ENCODE assay signal across 11 cellular contexts in the genomic region with DNA sequence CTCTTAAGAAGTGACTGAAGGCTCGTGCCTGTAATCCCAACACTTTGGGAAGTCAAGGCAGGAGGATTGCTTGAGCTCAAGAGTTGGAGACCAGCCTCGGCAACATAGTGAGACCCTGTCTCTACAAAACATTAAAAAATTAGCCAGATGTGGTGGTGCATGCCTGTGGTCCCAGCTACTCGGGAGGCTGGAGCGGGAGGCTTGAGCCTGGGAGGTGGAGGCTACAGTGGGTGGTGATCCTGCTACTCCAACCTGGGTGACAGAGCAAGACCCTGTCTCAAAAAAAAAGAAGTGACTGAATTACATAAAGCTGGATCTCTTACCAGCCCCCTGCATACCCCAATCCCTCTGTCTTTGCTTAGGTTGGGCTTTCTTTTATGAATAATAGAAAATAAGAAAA. TPM values are rescaled to one million over a fixed set of nuclear protein-coding genes. Genes with fewer than 3 reads are reported as not detected.
DNase-seq lines count a peak whose midpoint lies in the region; ATAC-seq and TF ChIP-seq lines count a peak whose summit lies in the region.
"Had no signal": no experiment of that assay in that cellular context is flagged by ENCODE, and none has a peak within 500 bp of the region (broad histone marks: within the 10 kb centered on the region; RNA-seq: fewer than 3 reads in every experiment).

No MANE protein-coding gene starts in this region.

- H3K9me3 Mint-ChIP-seq in H9 (no peaks in the 10 kb centered on the region), brain (no peaks in the 10 kb centered on the region)
- no peaks in the 10 kb centered on the region for H3K9me3 Mint-ChIP-seq in activated CD4-positive, alpha-beta T cell treated with anti-CD3 and anti-CD28 coated beads for 36 hours (ENCODE audit: low read depth)

- H2BK15ac ChIP-seq in H9 (ENCODE audit: low read depth, low read length) (no peak overlapping the region), mesendoderm (replicated peaks; ENCODE audit: low read depth) (no peak overlapping the region)

- H3K27me3 Mint-ChIP-seq in H9 (ENCODE audit: low read depth) (no peaks in the 10 kb centered on the region), brain (no peaks in the 10 kb centered on the region)
- H3K27me3 Mint-ChIP-seq in activated CD4-positive, alpha-beta T cell treated with anti-CD3 and anti-CD28 coated beads for 36 hours = peaks cover 25% of the 10 kb centered on the region

- H3K23ac ChIP-seq in H9 (ENCODE audit: insufficient read length, low read depth, low read length) (no peak overlapping the region), mesendoderm (ENCODE audit: low read length) (no peak overlapping the region)

- H4K5ac ChIP-seq in H9 (ENCODE audit: insufficient read length, low read depth, low read length) = no peak overlapping the region
- no peak overlapping the region for H4K5ac ChIP-seq in mesendoderm (ENCODE audit: low read length)

- H3K18ac ChIP-seq in H9 (ENCODE audit: insufficient read length, low read depth, low read length) = no peak overlapping the region
- H3K18ac ChIP-seq in mesendoderm (ENCODE audit: low read length) = peak overlapping the region; percentile 92

- DNase-seq in H9 (no peak), mesendoderm (no peak), prostate gland (ENCODE audit: low spot score) (no peak), DMS 273 (lab: John Stamatoyannopoulos, UW; ENCODE audit: unreplicated experiment) (no peak)
- DNase-seq in activated CD4-positive, alpha-beta T cell treated with anti-CD3 and anti-CD28 coated beads, Interleukin-2, amount 50 U/mL, for 1 hour = no peak
- DNase-seq in activated CD4-positive, alpha-beta T cell treated with anti-CD3 and anti-CD28 coated beads for 36 hours = no peak
- DNase-seq: CD4-positive, alpha-beta memory T cell; GF-D8; NCI-H1417 treated with DMSO at 0.1 percent for 48 hours; SHP77 treated with DMSO at 0.1 percent for 48 hours had no signal

- H2BK120ac ChIP-seq in H9 (ENCODE audit: low read depth, low read length, poor library complexity, severe bottlenecking) = no peak overlapping the region
- H2BK120ac ChIP-seq in mesendoderm (ENCODE audit: low read depth, low read length) = no peak overlapping the region

- H3K4me1 ChIP-seq in H9 (ENCODE audit: insufficient read depth, low read length) (peaks cover 19% of the 10 kb centered on the region), mesendoderm (ENCODE audit: control insufficient read depth, low read depth, low read length) (peaks cover 23% of the 10 kb centered on the region), prostate gland (replicated peaks) (peaks cover 13% of the 10 kb centered on the region)

- H4K8ac ChIP-seq in H9 (replicated peaks; ENCODE audit: insufficient read length, low read depth, low read length) = no peak overlapping the region
- H4K8ac ChIP-seq in mesendoderm (ENCODE audit: low read depth, low read length) = no peak overlapping the region

- intact Hi-C loops in prostate gland (cut with DNase I) = no loop called here
- intact Hi-C loops in activated CD4-positive, alpha-beta T cell treated with anti-CD3 and anti-CD28 coated beads for 36 hours (cut with DNase I, micrococcal nuclease) = no loop called here

- CTCF ChIA-PET in activated CD4-positive, alpha-beta T cell treated with anti-CD3 and anti-CD28 coated beads for 36 hours (lab: Charles Lee) = interaction anchor here (0.6 kb wide), 2 partner anchors 150 to 173 kb away, joined by 3 to 4 read pairs; no protein-coding TSS in a partner anchor

- H3K27ac ChIP-seq in H9 (ENCODE audit: insufficient read length, low read depth, low read length) (no peak overlapping the region), mesendoderm (ENCODE audit: low read depth, low read length) (peak overlapping the region; percentile 97), prostate gland (peak overlapping the region; percentile 78 to 80)

- no peak overlapping the region for H3K4ac ChIP-seq in H9 (ENCODE audit: low read depth, low read length)
- H3K4ac ChIP-seq in mesendoderm (ENCODE audit: low read depth, low read length) = no peak overlapping the region

- H3K79me2 ChIP-seq in H9 (ENCODE audit: insufficient read depth, low read length) (peaks cover 2% of the 10 kb centered on the region; the same call in 1 of the 2 replicates), mesendoderm (ENCODE audit: control insufficient read depth, insufficient read depth, low read length) (peaks cover 4% of the 10 kb centered on the region)

- H3K4me2 ChIP-seq in H9 (ENCODE audit: insufficient read depth, insufficient read length, low read length) (peak overlapping the region; percentile 38), mesendoderm (ENCODE audit: low read length) (no peak overlapping the region)

- no peak overlapping the region for H2BK12ac ChIP-seq in H9 (ENCODE audit: insufficient read length, low read depth, low read length)

- H3K36me3 Mint-ChIP-seq in H9 (ENCODE audit: insufficient read depth in 1 of 3, low read depth in 3 of 3) (peaks cover 3 to 12% (median 4%) of the 10 kb centered on the region in 3 experiments; a peak in 5 of 7 replicates), brain (peaks cover 6% of the 10 kb centered on the region)
- H3K36me3 Mint-ChIP-seq in activated CD4-positive, alpha-beta T cell treated with anti-CD3 and anti-CD28 coated beads for 36 hours (ENCODE audit: low read depth) = no peaks in the 10 kb centered on the region
- H3K36me3 Mint-ChIP-seq: CD4-positive, alpha-beta memory T cell had no signal

- H3K27me3 ChIP-seq in H9 (ENCODE audit: insufficient read depth, low read length) (no peaks in the 10 kb centered on the region), mesendoderm (ENCODE audit: insufficient read depth, low read length, poor library complexity) (no peaks in the 10 kb centered on the region), prostate gland (replicated peaks; ENCODE audit: insufficient read depth) (no peaks in the 10 kb centered on the region)

- H3K14ac ChIP-seq in H9 (ENCODE audit: insufficient read depth, low read length) = no peak overlapping the region

- H3K79me1 ChIP-seq in H9 (ENCODE audit: insufficient read depth, low read depth, low read length, poor library complexity, severe bottlenecking) (peaks cover 10% of the 10 kb centered on the region), mesendoderm (ENCODE audit: low read length) (peaks cover 6% of the 10 kb centered on the region)

- peak overlapping the region in 1 of 2 experiments; percentile 17; a peak in 1 of 5 replicates for H3K4me3 Mint-ChIP-seq in H9
- peak overlapping the region in 1 of 5 experiments; percentile 68 for H3K4me3 Mint-ChIP-seq in brain
- no peak overlapping the region for H3K4me3 Mint-ChIP-seq in activated CD4-positive, alpha-beta T cell treated with anti-CD3 and anti-CD28 coated beads for 36 hours
- H3K4me3 Mint-ChIP-seq: CD4-positive, alpha-beta memory T cell had no signal

- H3K4me3 ChIP-seq in mesendoderm (ENCODE audit: low read length) (no peak overlapping the region), prostate gland (no peak overlapping the region)

- H3K9me3 ChIP-seq in H9 (ENCODE audit: control insufficient read depth, low read depth, low read length) (no peaks in the 10 kb centered on the region), prostate gland (no peaks in the 10 kb centered on the region)

- H2BK5ac ChIP-seq in H9 (ENCODE audit: insufficient read length, low read length) (no peak overlapping the region), mesendoderm (ENCODE audit: low read length) (no peak overlapping the region)

- H2BK20ac ChIP-seq in H9 (ENCODE audit: low read depth, low read length, poor library complexity, severe bottlenecking) = no peak overlapping the region

- no peak overlapping the region for H2AFZ ChIP-seq in H9 (ENCODE audit: low read length)

- POLR2A ChIA-PET in activated CD4-positive, alpha-beta T cell treated with anti-CD3 and anti-CD28 coated beads for 36 hours (lab: Charles Lee) = no interaction called here

- no peaks in the 10 kb centered on the region for H3K36me3 ChIP-seq in mesendoderm (ENCODE audit: control insufficient read depth, insufficient read depth, low read length)
- H3K36me3 ChIP-seq in prostate gland = no peaks in the 10 kb centered on the region

- no peak for ATAC-seq in activated CD4-positive, alpha-beta T cell treated with anti-CD3 and anti-CD28 coated beads for 36 hours

- H3K56ac ChIP-seq in H9 (ENCODE audit: insufficient read length, low read depth, low read length) (no peak overlapping the region), mesendoderm (ENCODE audit: low read length) (no peak overlapping the region)

- no peaks in the 10 kb centered on the region for H3K23me2 ChIP-seq in H9 (ENCODE audit: insufficient read length, low read depth, low read length, poor library complexity, severe bottlenecking)

- no peak overlapping the region for H4K91ac ChIP-seq in H9 (ENCODE audit: insufficient read length, low read depth, low read length)

- no CpG with 5 or more reads among the region's 4 CpGs for WGBS in H9 (ENCODE audit: extremely low coverage, insufficient read length, low lambda C conversion rate)
- WGBS in mesendoderm (ENCODE audit: extremely low coverage, insufficient coverage, low lambda C conversion rate) = no CpG with 5 or more reads among the region's 4 CpGs
- 71% methylated on average over 4 of the region's 4 CpGs for WGBS in prostate gland

- peaks cover 60 to 76% of the 10 kb centered on the region in 2 experiments for H3K4me1 Mint-ChIP-seq in H9
- peaks cover 69% of the 10 kb centered on the region for H3K4me1 Mint-ChIP-seq in brain
- peaks cover 6% of the 10 kb centered on the region for H3K4me1 Mint-ChIP-seq in activated CD4-positive, alpha-beta T cell treated with anti-CD3 and anti-CD28 coated beads for 36 hours
- H3K4me1 Mint-ChIP-seq: CD4-positive, alpha-beta memory T cell had no signal

- no peaks in the 10 kb centered on the region for H4K20me1 ChIP-seq in H9 (ENCODE audit: control insufficient read depth, insufficient read depth, insufficient read length)

- TF ChIP-seq CTCF in H9 (conservative IDR thresholded peaks at IDR 0.05) (no peak), brain (conservative IDR thresholded peaks at IDR 0.05) (no peak), prostate gland (IDR thresholded peaks at IDR 0.05) (no peak)

- H3K27ac Mint-ChIP-seq in H9 = peak overlapping the region; percentile 55 to 68 (median 61); a peak in 3 of 7 replicates
- H3K27ac Mint-ChIP-seq in brain = peak overlapping the region in 3 of 5 experiments; percentile 96 to 98 (median 98)
- H3K27ac Mint-ChIP-seq in activated CD4-positive, alpha-beta T cell treated with anti-CD3 and anti-CD28 coated beads for 36 hours = no peak overlapping the region
- H3K27ac Mint-ChIP-seq: CD4-positive, alpha-beta memory T cell had no signal

- no peak for TF ChIP-seq POLR2A in prostate gland (IDR thresholded peaks at IDR 0.05)

- H2AK5ac ChIP-seq in H9 (ENCODE audit: insufficient read length, low read length) (no peak overlapping the region), mesendoderm (ENCODE audit: low read length) (no peak overlapping the region)

- H3K9ac ChIP-seq in H9 (ENCODE audit: extremely low read depth, insufficient read length, low read length) (no peak overlapping the region), mesendoderm (ENCODE audit: low read length) (no peak overlapping the region)

- H3T11ph ChIP-seq in H9 (ENCODE audit: low read length) = no peak overlapping the region

RNA-seq across cellular contexts. Expression of gene C22orf31, which starts 58.1 kb away (rescaled TPM):
- total RNA-seq in H9 (2021) = not detected in 2 replicates
- 0.36 TPM for polyA plus RNA-seq in brain (ENCODE audit: insufficient read depth, low read depth, low replicate concordance)
- polyA plus RNA-seq in mesendoderm (2013, experiment 1 of 2) = not detected
- not detected for polyA plus RNA-seq in mesendoderm (2013, experiment 2 of 2)
- 1 to 10 TPM in 1 of 2 donors, under 1 TPM in 1; 0.36 to 1.4 TPM for total RNA-seq in prostate gland
- not detected for total RNA-seq in activated CD4-positive, alpha-beta T cell treated with anti-CD3 and anti-CD28 coated beads for 36 hours
- total RNA-seq: CD4-positive, alpha-beta memory T cell had no signal
- polyA plus RNA-seq: CD4-positive, alpha-beta memory T cell had no signal
